In the genomic region with DNA sequence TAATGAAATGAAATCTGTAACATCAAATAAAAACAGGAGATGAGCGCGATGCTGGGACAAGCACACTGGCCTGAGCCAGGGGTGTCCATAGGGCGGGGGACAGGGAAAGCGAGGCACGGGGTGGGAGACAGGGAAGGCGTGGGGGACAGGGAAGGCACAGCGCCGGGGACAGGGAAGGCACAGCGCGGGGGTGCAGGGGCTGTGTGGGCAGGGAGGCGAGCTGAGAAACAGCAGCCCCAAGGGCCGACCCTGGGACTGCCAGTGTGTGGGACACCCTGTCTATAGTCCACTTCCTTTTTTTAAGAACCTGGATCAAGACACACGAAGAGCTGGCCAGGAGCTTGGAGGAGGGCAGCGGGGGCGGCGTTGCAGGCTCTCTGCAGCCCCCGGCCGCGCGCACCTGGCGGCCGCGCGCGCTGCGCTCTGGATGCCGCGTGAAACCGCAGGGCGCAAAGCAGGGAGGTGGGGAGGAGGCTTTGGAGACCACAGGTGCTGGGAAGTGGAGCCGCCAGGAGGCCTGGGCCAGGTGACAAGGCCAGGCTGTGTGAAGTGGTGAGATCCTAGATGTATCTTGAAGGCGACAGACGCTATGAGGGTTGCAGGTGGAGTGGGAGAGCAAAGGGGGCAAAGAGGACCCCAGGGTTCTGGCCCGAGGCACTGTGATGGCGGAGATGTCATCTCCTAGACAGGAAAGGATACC, we compare ENCODE assay signal across 23 cellular contexts.
"Had no signal": no experiment of that assay in that cellular context is flagged by ENCODE, and none has a peak within 500 bp of the region (broad histone marks: within the 10 kb centered on the region; RNA-seq: fewer than 3 reads in every experiment).

No MANE protein-coding gene starts in this region.

- DNase-seq: activated CD4-positive, alpha-beta memory T cell treated with anti-CD3 and anti-CD28 coated beads for 36 hours; activated CD4-positive, alpha-beta T cell treated with anti-CD3 and anti-CD28 coated beads for 4 hours; activated CD8-positive, alpha-beta memory T cell treated with anti-CD3 and anti-CD28 coated beads, Interleukin-2, amount 10 ng/mL, durations not matched to agents 7 days and 5 days; activated naive CD4-positive, alpha-beta T cell; activated naive CD8-positive, alpha-beta T cell treated with anti-CD3 and anti-CD28 coated beads, Interleukin-2, amount 10 ng/mL, durations not matched to agents 7 days and 5 days; activated T-cell treated with anti-CD3 and anti-CD28 coated beads, Interleukin-2, amount 50 U/mL, for 1 hour; amygdala; central memory CD4-positive, alpha-beta T cell; colonic mucosa; head of caudate nucleus; kidney; left ventricle myocardium superior; mucosa of descending colon; naive B cell; spleen; stimulated activated CD4-positive, alpha-beta T cell treated with anti-CD3 and anti-CD28 coated beads, Interleukin-4, amount 100 ng/mL, for 4 hours; stimulated activated naive CD4-positive, alpha-beta T cell had no signal

- ATAC-seq: activated CD8-positive, alpha-beta memory T cell treated with anti-CD3 and anti-CD28 coated beads, Interleukin-2, amount 10 ng/mL, durations not matched to agents 7 days and 5 days; activated T-helper 17 cell treated with anti-CD3 and anti-CD28 coated beads, Interleukin-2, amount 50 U/mL, for 72 hours; left ventricle myocardium superior; mucosa of descending colon; pancreas had no signal

- H3K4me3 Mint-ChIP-seq: activated CD4-positive, alpha-beta memory T cell treated with anti-CD3 and anti-CD28 coated beads for 36 hours; activated CD8-positive, alpha-beta memory T cell treated with anti-CD3 and anti-CD28 coated beads, Interleukin-2, amount 10 ng/mL, durations not matched to agents 7 days and 5 days; activated naive CD8-positive, alpha-beta T cell treated with anti-CD3 and anti-CD28 coated beads, Interleukin-2, amount 10 ng/mL, durations not matched to agents 7 days and 5 days; activated T-helper 17 cell treated with anti-CD3 and anti-CD28 coated beads, Interleukin-2, amount 50 U/mL, for 72 hours; brain had no signal

- H3K9me3 Mint-ChIP-seq: activated CD4-positive, alpha-beta memory T cell treated with anti-CD3 and anti-CD28 coated beads for 36 hours; activated naive CD8-positive, alpha-beta T cell treated with anti-CD3 and anti-CD28 coated beads, Interleukin-2, amount 10 ng/mL, durations not matched to agents 7 days and 5 days; activated T-helper 17 cell treated with anti-CD3 and anti-CD28 coated beads, Interleukin-2, amount 50 U/mL, for 72 hours; naive B cell had no signal

- H3K36me3 Mint-ChIP-seq: activated CD4-positive, alpha-beta memory T cell treated with anti-CD3 and anti-CD28 coated beads for 36 hours; activated CD8-positive, alpha-beta memory T cell treated with anti-CD3 and anti-CD28 coated beads, Interleukin-2, amount 10 ng/mL, durations not matched to agents 7 days and 5 days; activated naive CD8-positive, alpha-beta T cell treated with anti-CD3 and anti-CD28 coated beads, Interleukin-2, amount 10 ng/mL, durations not matched to agents 7 days and 5 days; brain; naive B cell had no signal

- H3K27ac ChIP-seq: colonic mucosa, neutrophil, pancreas, spleen, suprapubic skin, upper lobe of left lung had no signal

- H3K27ac Mint-ChIP-seq: activated CD4-positive, alpha-beta memory T cell treated with anti-CD3 and anti-CD28 coated beads for 36 hours; activated CD8-positive, alpha-beta memory T cell treated with anti-CD3 and anti-CD28 coated beads, Interleukin-2, amount 10 ng/mL, durations not matched to agents 7 days and 5 days; activated naive CD8-positive, alpha-beta T cell treated with anti-CD3 and anti-CD28 coated beads, Interleukin-2, amount 10 ng/mL, durations not matched to agents 7 days and 5 days; activated T-helper 17 cell treated with anti-CD3 and anti-CD28 coated beads, Interleukin-2, amount 50 U/mL, for 72 hours; brain had no signal
